Comparison of ENCODE assay signal across 2 cellular contexts in genomic region chr12:33794954-33795353, GRCh38.
TF ChIP-seq lines count a peak whose summit lies in the region.

No MANE protein-coding gene starts in this region.

TF ChIP-seq in GM23338, 12 proteins besides CTCF, POLR2A, EP300 and RAD21:
- TF ChIP-seq EZH2phosphoT487 (IDR thresholded peaks at IDR 0.05; ENCODE audit: unreplicated experiment), result no peak
- no peak for TF ChIP-seq EZH2 (IDR thresholded peaks at IDR 0.05; ENCODE audit: low read depth, unreplicated experiment)
- no peak for TF ChIP-seq ZNF331 (CRISPR knock-in tag; IDR thresholded peaks at IDR 0.05; ENCODE audit: low read depth)
- no peak for TF ChIP-seq POLR2AphosphoS5 (IDR thresholded peaks at IDR 0.05; ENCODE audit: low read depth)
- no peak for TF ChIP-seq JUNB (IDR thresholded peaks at IDR 0.05; ENCODE audit: unreplicated experiment)
- no peak for TF ChIP-seq CREB1 (CRISPR knock-in tag; IDR thresholded peaks at IDR 0.05; ENCODE audit: low read depth)
- TF ChIP-seq, protein P1, sequence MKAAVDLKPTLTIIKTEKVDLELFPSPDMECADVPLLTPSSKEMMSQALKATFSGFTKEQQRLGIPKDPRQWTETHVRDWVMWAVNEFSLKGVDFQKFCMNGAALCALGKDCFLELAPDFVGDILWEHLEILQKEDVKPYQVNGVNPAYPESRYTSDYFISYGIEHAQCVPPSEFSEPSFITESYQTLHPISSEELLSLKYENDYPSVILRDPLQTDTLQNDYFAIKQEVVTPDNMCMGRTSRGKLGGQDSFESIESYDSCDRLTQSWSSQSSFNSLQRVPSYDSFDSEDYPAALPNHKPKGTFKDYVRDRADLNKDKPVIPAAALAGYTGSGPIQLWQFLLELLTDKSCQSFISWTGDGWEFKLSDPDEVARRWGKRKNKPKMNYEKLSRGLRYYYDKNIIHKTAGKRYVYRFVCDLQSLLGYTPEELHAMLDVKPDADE (IDR thresholded peaks at IDR 0.05), result no peak
- no peak for TF ChIP-seq ZNF462 (CRISPR knock-in tag; IDR thresholded peaks at IDR 0.05)
- TF ChIP-seq REST (IDR thresholded peaks at IDR 0.05; ENCODE audit: unreplicated experiment), result no peak
- no peak for TF ChIP-seq ZNF114 (CRISPR knock-in tag; IDR thresholded peaks at IDR 0.05)
- TF ChIP-seq STAT1 (IDR thresholded peaks at IDR 0.05; ENCODE audit: unreplicated experiment), result no peak
- no peak for TF ChIP-seq NANOG (IDR thresholded peaks at IDR 0.05; ENCODE audit: borderline replicate concordance)

TF ChIP-seq in H1, 55 proteins besides CTCF, POLR2A, EP300 and RAD21:
- TF ChIP-seq TCF12 (IDR thresholded peaks at IDR 0.05; ENCODE audit: low read depth, low read length) (no peak), CEBPB (IDR thresholded peaks at IDR 0.05; ENCODE audit: low read depth, low read length) (no peak), GABPA (IDR thresholded peaks at IDR 0.05; ENCODE audit: borderline replicate concordance, insufficient read depth, low read length) (no peak), GTF2F1 (IDR thresholded peaks at IDR 0.05; ENCODE audit: borderline replicate concordance, low read depth, low read length) (no peak), SAP30 (IDR thresholded peaks at IDR 0.05; ENCODE audit: insufficient read depth, insufficient replicate concordance, low read length) (no peak), SRF (IDR thresholded peaks at IDR 0.05; ENCODE audit: low read depth, low read length) (no peak), SP1 (IDR thresholded peaks at IDR 0.05; ENCODE audit: low read depth, low read length) (no peak), KDM5A (IDR thresholded peaks at IDR 0.05; ENCODE audit: low read length) (no peak), CHD2 (IDR thresholded peaks at IDR 0.05; ENCODE audit: low read length) (no peak), POLR2AphosphoS5 (IDR thresholded peaks at IDR 0.05; ENCODE audit: low read depth, low read length) (no peak)
- TF ChIP-seq, protein P2, sequence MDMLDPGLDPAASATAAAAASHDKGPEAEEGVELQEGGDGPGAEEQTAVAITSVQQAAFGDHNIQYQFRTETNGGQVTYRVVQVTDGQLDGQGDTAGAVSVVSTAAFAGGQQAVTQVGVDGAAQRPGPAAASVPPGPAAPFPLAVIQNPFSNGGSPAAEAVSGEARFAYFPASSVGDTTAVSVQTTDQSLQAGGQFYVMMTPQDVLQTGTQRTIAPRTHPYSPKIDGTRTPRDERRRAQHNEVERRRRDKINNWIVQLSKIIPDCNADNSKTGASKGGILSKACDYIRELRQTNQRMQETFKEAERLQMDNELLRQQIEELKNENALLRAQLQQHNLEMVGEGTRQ (IDR thresholded peaks at IDR 0.05; ENCODE audit: low read length), result no peak
TF ChIP-seq in H1: peak in this region for 0.
